ENCODE assay signal across 11 cellular contexts in the genomic region with DNA sequence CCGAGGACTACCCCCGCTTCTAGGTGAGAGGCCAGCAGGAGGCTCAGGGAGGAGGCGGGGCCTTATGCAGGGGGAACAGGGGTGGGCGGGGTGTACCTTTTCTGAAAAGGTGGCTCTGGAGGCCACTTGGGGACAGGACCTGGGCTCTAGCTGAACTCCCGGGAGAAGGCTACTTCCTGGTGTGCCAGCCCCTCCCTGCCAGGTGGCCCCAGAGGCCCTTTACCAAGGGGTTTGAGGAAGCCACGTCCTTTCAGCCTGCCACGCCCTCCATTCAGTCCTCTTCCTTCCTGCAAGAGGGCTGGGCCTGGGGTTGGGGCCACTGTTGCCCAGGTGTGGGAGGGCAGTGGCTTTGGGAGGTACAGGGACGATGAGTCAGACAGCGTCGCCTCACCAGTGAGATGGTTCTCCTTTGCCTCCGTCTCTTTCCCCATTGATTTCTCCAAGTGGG. TPM values are rescaled to one million over a fixed set of nuclear protein-coding genes. Genes with fewer than 3 reads are reported as not detected.
DNase-seq lines count a peak whose midpoint lies in the region; ATAC-seq and TF ChIP-seq lines count a peak whose summit lies in the region.
"Not testable (repeated sequence)": the region's sequence is repeated elsewhere in the genome, so short reads cannot be mapped to it uniquely, and the experiment has no call there.
"Had no signal": no experiment of that assay in that cellular context is flagged by ENCODE, and none has a peak within 500 bp of the region (broad histone marks: within the 10 kb centered on the region; RNA-seq: fewer than 3 reads in every experiment).

No MANE protein-coding gene starts in this region.

- CTCF ChIA-PET in naive thymus-derived CD4-positive, alpha-beta T cell (lab: Charles Lee), result not testable (repeated sequence)

- not testable (repeated sequence) for H3K27ac Mint-ChIP-seq in activated T-helper 2 cell treated with anti-CD3 and anti-CD28 coated beads, Interferon-gamma antibody, Interleukin-2, Interleukin-4, amounts not matched to agents 10 μg/mL and 5 μg/mL and 100 μg/mL, durations not matched to agents 14 hours and 24 hours and 36 hours
- peak overlapping the region in 3 of 9 donors; percentile 26 to 72 (median 33) for H3K27ac Mint-ChIP-seq in naive thymus-derived CD4-positive, alpha-beta T cell
- peak overlapping the region; percentile 65 for H3K27ac Mint-ChIP-seq in stimulated activated naive B cell treated with anti-CD40 and anti-IgM and Interleukin-4, amounts not matched to agents 10 μg/mL and 1 μg/mL and 100 μg/mL, for 72 hours

- not testable (repeated sequence) for H3F3A ChIP-seq in OCI-LY1 (ENCODE audit: insufficient read depth, low read length)

- H3K9me3 ChIP-seq in OCI-LY1 (ENCODE audit: low read length); naive thymus-derived CD4-positive, alpha-beta T cell (ENCODE audit: control insufficient read depth in 2 of 3, low read length in 3 of 3): not testable (repeated sequence)

- intact Hi-C loops in activated T-helper 2 cell treated with anti-CD3 and anti-CD28 coated beads, Interferon-gamma antibody, Interleukin-2, Interleukin-4, amounts not matched to agents 10 μg/mL and 5 μg/mL and 100 μg/mL, durations not matched to agents 14 hours and 24 hours and 36 hours (cut with micrococcal nuclease), result loop anchor here (10.0 kb wide), 1 partner anchor 150 kb away; no protein-coding TSS in a partner anchor
- intact Hi-C loops in naive thymus-derived CD4-positive, alpha-beta T cell (cut with micrococcal nuclease), result loop anchor here in 1 of 2 donors (5.0 kb wide), 1 partner anchor 62 kb away; no protein-coding TSS in a partner anchor

- not testable (repeated sequence) for H3K9me2 ChIP-seq in OCI-LY1 (ENCODE audit: low read depth, low read length)

- not testable (repeated sequence) for H3K79me2 ChIP-seq in OCI-LY1 (ENCODE audit: insufficient read depth, low read length)

- H3K9ac ChIP-seq in OCI-LY1 (ENCODE audit: low read length), result not testable (repeated sequence)

- peak overlapping the region; percentile 67 for H3K4me2 ChIP-seq in OCI-LY1 (ENCODE audit: low read length)

- H3K36me3 Mint-ChIP-seq in activated T-helper 2 cell treated with anti-CD3 and anti-CD28 coated beads, Interferon-gamma antibody, Interleukin-2, Interleukin-4, amounts not matched to agents 10 μg/mL and 5 μg/mL and 100 μg/mL, durations not matched to agents 14 hours and 24 hours and 36 hours (ENCODE audit: low read depth); naive thymus-derived CD4-positive, alpha-beta T cell; stimulated activated naive B cell treated with anti-CD40 and anti-IgM and Interleukin-4, amounts not matched to agents 10 μg/mL and 1 μg/mL and 100 μg/mL, for 72 hours: not testable (repeated sequence)

- H3K4me3 Mint-ChIP-seq in activated T-helper 2 cell treated with anti-CD3 and anti-CD28 coated beads, Interferon-gamma antibody, Interleukin-2, Interleukin-4, amounts not matched to agents 10 μg/mL and 5 μg/mL and 100 μg/mL, durations not matched to agents 14 hours and 24 hours and 36 hours (ENCODE audit: low read depth), result peak overlapping the region; percentile 4
- peak overlapping the region in 9 of 10 donors; percentile 1 to 73 (median 62) for H3K4me3 Mint-ChIP-seq in naive thymus-derived CD4-positive, alpha-beta T cell
- peak overlapping the region; percentile 60 to 82 for H3K4me3 Mint-ChIP-seq in stimulated activated naive B cell treated with anti-CD40 and anti-IgM and Interleukin-4, amounts not matched to agents 10 μg/mL and 1 μg/mL and 100 μg/mL, for 72 hours

- POLR2A ChIA-PET in naive thymus-derived CD4-positive, alpha-beta T cell (lab: Charles Lee), result not testable (repeated sequence)

- H4K20me1 ChIP-seq in OCI-LY1 (ENCODE audit: insufficient read depth, low read length), result not testable (repeated sequence)

- H3K4me1 ChIP-seq in OCI-LY1 (ENCODE audit: insufficient read depth, low read length, severe bottlenecking), result peaks cover 19% of the 10 kb centered on the region
- not testable (repeated sequence) for H3K4me1 ChIP-seq in naive thymus-derived CD4-positive, alpha-beta T cell (ENCODE audit: control insufficient read depth in 2 of 2, insufficient read depth in 2 of 2, low read length in 2 of 2)

- H3K27me3 ChIP-seq in OCI-LY1 (ENCODE audit: insufficient read depth, low read length); naive thymus-derived CD4-positive, alpha-beta T cell (ENCODE audit: control insufficient read depth in 2 of 2, insufficient read depth in 2 of 2, low read length in 2 of 2): not testable (repeated sequence)

- peak; percentile 68 for DNase-seq in DMS153 treated with DMSO at 0.1 percent for 48 hours (lab: John Stamatoyannopoulos, UW; ENCODE audit: unreplicated experiment)
- DNase-seq in HuH-7.5 (ENCODE audit: low spot score), result peak; percentile 1
- DNase-seq in UCSD-AML1 (lab: John Stamatoyannopoulos, UW; ENCODE audit: unreplicated experiment), result peak; percentile 49
- peak; percentile 15 for DNase-seq in activated T-helper 2 cell treated with anti-CD3 and anti-CD28 coated beads, Interferon-gamma antibody, Interleukin-2, Interleukin-4, amounts not matched to agents 10 μg/mL and 5 μg/mL and 100 μg/mL, durations not matched to agents 14 hours and 24 hours and 36 hours (ENCODE audit: low spot score)
- peak; percentile 36 for DNase-seq in epithelial cell of esophagus (ENCODE audit: low read depth)
- not testable (repeated sequence) for DNase-seq in naive thymus-derived CD4-positive, alpha-beta T cell
- DNase-seq in stimulated activated naive B cell treated with anti-CD40 and anti-IgM and Interleukin-4, amounts not matched to agents 10 μg/mL and 1 μg/mL and 100 μg/mL, for 72 hours, result peak; percentile 41

- not testable (repeated sequence) for H3K9me3 Mint-ChIP-seq in activated T-helper 2 cell treated with anti-CD3 and anti-CD28 coated beads, Interferon-gamma antibody, Interleukin-2, Interleukin-4, amounts not matched to agents 10 μg/mL and 5 μg/mL and 100 μg/mL, durations not matched to agents 14 hours and 24 hours and 36 hours; naive thymus-derived CD4-positive, alpha-beta T cell; stimulated activated naive B cell treated with anti-CD40 and anti-IgM and Interleukin-4, amounts not matched to agents 10 μg/mL and 1 μg/mL and 100 μg/mL, for 72 hours

- ATAC-seq in naive thymus-derived CD4-positive, alpha-beta T cell; stimulated activated naive B cell treated with anti-CD40 and anti-IgM and Interleukin-4, amounts not matched to agents 10 μg/mL and 1 μg/mL and 100 μg/mL, for 72 hours (replicated peaks): not testable (repeated sequence)

- not testable (repeated sequence) for H3K27me3 Mint-ChIP-seq in activated T-helper 2 cell treated with anti-CD3 and anti-CD28 coated beads, Interferon-gamma antibody, Interleukin-2, Interleukin-4, amounts not matched to agents 10 μg/mL and 5 μg/mL and 100 μg/mL, durations not matched to agents 14 hours and 24 hours and 36 hours (ENCODE audit: low read depth); naive thymus-derived CD4-positive, alpha-beta T cell; stimulated activated naive B cell treated with anti-CD40 and anti-IgM and Interleukin-4, amounts not matched to agents 10 μg/mL and 1 μg/mL and 100 μg/mL, for 72 hours

- H2AFZ ChIP-seq in OCI-LY1 (ENCODE audit: low read length), result not testable (repeated sequence)

- H3K4me3 ChIP-seq in OCI-LY1 (ENCODE audit: low read depth, low read length, poor library complexity, severe bottlenecking), result peak overlapping the region; percentile 54
- H3K4me3 ChIP-seq in epithelial cell of esophagus (ENCODE audit: low read length); naive thymus-derived CD4-positive, alpha-beta T cell (ENCODE audit: low read length): not testable (repeated sequence)

- H3K4me1 Mint-ChIP-seq in activated T-helper 2 cell treated with anti-CD3 and anti-CD28 coated beads, Interferon-gamma antibody, Interleukin-2, Interleukin-4, amounts not matched to agents 10 μg/mL and 5 μg/mL and 100 μg/mL, durations not matched to agents 14 hours and 24 hours and 36 hours (ENCODE audit: low read depth), result peaks cover 32% of the 10 kb centered on the region
- peaks cover 6 to 36% (median 27%) of the 10 kb centered on the region in 7 donors for H3K4me1 Mint-ChIP-seq in naive thymus-derived CD4-positive, alpha-beta T cell
- peaks cover 26 to 42% of the 10 kb centered on the region in 2 donors for H3K4me1 Mint-ChIP-seq in stimulated activated naive B cell treated with anti-CD40 and anti-IgM and Interleukin-4, amounts not matched to agents 10 μg/mL and 1 μg/mL and 100 μg/mL, for 72 hours

- not testable (repeated sequence) for H3K27ac ChIP-seq in OCI-LY1 (ENCODE audit: low read depth, low read length, poor library complexity, severe bottlenecking); naive thymus-derived CD4-positive, alpha-beta T cell (ENCODE audit: low read depth, low read length)

- H3K36me3 ChIP-seq in OCI-LY1 (ENCODE audit: insufficient read depth, low read length); naive thymus-derived CD4-positive, alpha-beta T cell (ENCODE audit: control insufficient read depth in 2 of 3, insufficient read depth in 3 of 3, low read length in 3 of 3): not testable (repeated sequence)

- TF ChIP-seq CTCF in OCI-LY1 (IDR thresholded peaks at IDR 0.05; ENCODE audit: low read length); epithelial cell of esophagus (IDR thresholded peaks at IDR 0.05; ENCODE audit: insufficient read depth, low read depth, low read length, missing control alignments): not testable (repeated sequence)

RNA-seq across cellular contexts. Expression of a gene that starts 12.9 kb away (rescaled TPM):
- not detected in 2 replicates for total RNA-seq in activated T-helper 2 cell treated with anti-CD3 and anti-CD28 coated beads, Interferon-gamma antibody, Interleukin-2, Interleukin-4, amounts not matched to agents 10 μg/mL and 5 μg/mL and 100 μg/mL, durations not matched to agents 14 hours and 24 hours and 36 hours
- total RNA-seq in naive thymus-derived CD4-positive, alpha-beta T cell, result 1 to 10 TPM in 3 of 5 experiments, under 1 TPM in 1, not detected in 1; 0.90 to 2.0 (median 1.6) TPM
- not detected for polyA plus RNA-seq in naive thymus-derived CD4-positive, alpha-beta T cell
- total RNA-seq: body of pancreas, M059J, smooth muscle cell had no signal

Comparison
In these comparisons a context has a peak if more than half of its experiments do, and no peak if none do; other contexts are left out.
1. H3K4me3 Mint-ChIP-seq: peak in every context shown above with its lines; median percentile 71 in stimulated activated naive B cell treated with anti-CD40 and anti-IgM and Interleukin-4, amounts not matched to agents 10 μg/mL and 1 μg/mL and 100 μg/mL, for 72 hours; 62 in naive thymus-derived CD4-positive, alpha-beta T cell; 4 in activated T-helper 2 cell treated with anti-CD3 and anti-CD28 coated beads, Interferon-gamma antibody, Interleukin-2, Interleukin-4, amounts not matched to agents 10 μg/mL and 5 μg/mL and 100 μg/mL, durations not matched to agents 14 hours and 24 hours and 36 hours.